Comparison of ENCODE assay signal across 13 cellular contexts in genomic region chr16:86751081-86752030, GRCh38.
DNase-seq lines count a peak whose midpoint lies in the region; ATAC-seq and TF ChIP-seq lines count a peak whose summit lies in the region.
"Had no signal": no experiment of that assay in that cellular context is flagged by ENCODE, and none has a peak within 500 bp of the region (broad histone marks: within the 10 kb centered on the region; RNA-seq: fewer than 3 reads in every experiment).

No MANE protein-coding gene starts in this region.

- H4K91ac ChIP-seq in neuronal stem cell (ENCODE audit: low read depth, low read length, poor library complexity): no peak overlapping the region

- POLR2A ChIA-PET in naive thymus-derived CD8-positive, alpha-beta T cell (lab: Charles Lee): no interaction called here

- peaks cover 0 to 4% of the 10 kb centered on the region in 2 donors for H3K4me1 ChIP-seq in neuronal stem cell (ENCODE audit: control insufficient read depth in 2 of 2, insufficient read depth in 1 of 2, low read depth in 1 of 2, low read length in 2 of 2)

- TF ChIP-seq CTCF in AG09309 (IDR thresholded peaks at IDR 0.05; ENCODE audit: control insufficient read depth, insufficient read depth, low read depth, low read length, missing control alignments) (no peak), coronary artery (IDR thresholded peaks at IDR 0.05) (no peak)

- no peaks in the 10 kb centered on the region for H3K9me3 ChIP-seq in neuronal stem cell (replicated peaks in 1 of 2; ENCODE audit: control insufficient read depth in 2 of 2, insufficient read depth in 1 of 2, low read depth in 1 of 2, low read length in 2 of 2)

- H3K27ac ChIP-seq in coronary artery: peak overlapping the region; percentile 95 to 96
- no peak overlapping the region for H3K27ac ChIP-seq in neuronal stem cell (replicated peaks; ENCODE audit: low read length)

- no peaks in the 10 kb centered on the region for H3K36me3 ChIP-seq in neuronal stem cell (replicated peaks in 1 of 2; ENCODE audit: control insufficient read depth in 2 of 2, insufficient read depth in 2 of 2, low read length in 2 of 2)

- H3K23ac ChIP-seq in neuronal stem cell (ENCODE audit: low read depth, low read length, poor library complexity): no peak overlapping the region

- no peak overlapping the region for H3K27ac Mint-ChIP-seq in naive thymus-derived CD8-positive, alpha-beta T cell
- H3K27ac Mint-ChIP-seq: activated naive CD8-positive, alpha-beta T cell treated with anti-CD3 and anti-CD28 coated beads, Interleukin-2, amount 50 U/mL, for 24 hours; CD8-positive, alpha-beta T cell; natural killer cell had no signal

- H3K4me2 ChIP-seq in neuronal stem cell (ENCODE audit: insufficient read depth, low read length, poor library complexity, severe bottlenecking): no peak overlapping the region

- H2AK5ac ChIP-seq in neuronal stem cell (ENCODE audit: low read depth, low read length): peak overlapping the region; percentile 54

- no peak overlapping the region for H2BK120ac ChIP-seq in neuronal stem cell (ENCODE audit: low read depth, low read length)

- H2BK12ac ChIP-seq in neuronal stem cell (ENCODE audit: low read length): peak overlapping the region; percentile 18

- H3K79me1 ChIP-seq in neuronal stem cell (ENCODE audit: low read depth, low read length): no peaks in the 10 kb centered on the region

- H3K18ac ChIP-seq in neuronal stem cell (ENCODE audit: low read length): no peak overlapping the region

- no peak overlapping the region for H3K4ac ChIP-seq in neuronal stem cell (ENCODE audit: low read length)

- no peak overlapping the region for H3K9ac ChIP-seq in neuronal stem cell (ENCODE audit: low read depth, low read length, poor library complexity)

- H3K4me3 Mint-ChIP-seq in naive thymus-derived CD8-positive, alpha-beta T cell: no peak overlapping the region
- H3K4me3 Mint-ChIP-seq: activated naive CD8-positive, alpha-beta T cell treated with anti-CD3 and anti-CD28 coated beads, Interleukin-2, amount 50 U/mL, for 24 hours; CD8-positive, alpha-beta T cell; natural killer cell had no signal

- H3K14ac ChIP-seq in neuronal stem cell (ENCODE audit: low read length): peak overlapping the region; percentile 32

- no peaks in the 10 kb centered on the region for H3K9me3 Mint-ChIP-seq in naive thymus-derived CD8-positive, alpha-beta T cell
- H3K9me3 Mint-ChIP-seq: activated naive CD8-positive, alpha-beta T cell treated with anti-CD3 and anti-CD28 coated beads, Interleukin-2, amount 50 U/mL, for 24 hours; CD8-positive, alpha-beta T cell; natural killer cell had no signal

- no peak for ATAC-seq in GM21381 (IDR thresholded peaks at IDR 0.05; ENCODE audit: unreplicated experiment)
- ATAC-seq in naive thymus-derived CD8-positive, alpha-beta T cell: no peak
- ATAC-seq: activated naive CD8-positive, alpha-beta T cell treated with anti-CD3 and anti-CD28 coated beads, Interleukin-2, amount 50 U/mL, for 24 hours; CD8-positive, alpha-beta T cell; natural killer cell had no signal

- WGBS in neuronal stem cell (ENCODE audit: extremely low coverage in 2 of 2, insufficient read length in 2 of 2, insufficient replicate concordance in 1 of 2), 2 donors: no CpG with 5 or more reads among the region's 12 CpGs

- H3K4me3 ChIP-seq in AG09309 (ENCODE audit: control insufficient read depth, low read depth, low read length) (no peak overlapping the region), coronary artery (peak overlapping the region; percentile 44), neuronal stem cell (ENCODE audit: low read length in 2 of 2) (no peak overlapping the region)

- peaks cover 0 to 3% (median 0%) of the 10 kb centered on the region in 4 donors for H3K4me1 Mint-ChIP-seq in naive thymus-derived CD8-positive, alpha-beta T cell
- H3K4me1 Mint-ChIP-seq: activated naive CD8-positive, alpha-beta T cell treated with anti-CD3 and anti-CD28 coated beads, Interleukin-2, amount 50 U/mL, for 24 hours; natural killer cell had no signal

- peaks cover 0 to 20% (median 6%) of the 10 kb centered on the region in 5 donors for H3K27me3 Mint-ChIP-seq in naive thymus-derived CD8-positive, alpha-beta T cell
- H3K27me3 Mint-ChIP-seq: activated naive CD8-positive, alpha-beta T cell treated with anti-CD3 and anti-CD28 coated beads, Interleukin-2, amount 50 U/mL, for 24 hours had no signal

- H3K36me3 Mint-ChIP-seq in naive thymus-derived CD8-positive, alpha-beta T cell: no peaks in the 10 kb centered on the region
- H3K36me3 Mint-ChIP-seq: CD8-positive, alpha-beta T cell; natural killer cell had no signal

- H4K8ac ChIP-seq in neuronal stem cell (ENCODE audit: low read depth, low read length): no peak overlapping the region

- H2BK5ac ChIP-seq in neuronal stem cell (ENCODE audit: low read length): no peak overlapping the region

- DNase-seq in AG09309 (ENCODE audit: low read depth): peak; percentile 67
- peak; percentile 74 for DNase-seq in NCI-H226
- DNase-seq in coronary artery (ENCODE audit: low spot score): peak; percentile 81
- no peak for DNase-seq in neuronal stem cell (ENCODE audit: low spot score)
- no peak for DNase-seq in activated gamma-delta T cell (lab: John Stamatoyannopoulos, UW)
- no peak for DNase-seq in naive thymus-derived CD8-positive, alpha-beta T cell
- DNase-seq in ecto neural progenitor cell (ENCODE audit: low spot score): no peak
- DNase-seq: activated CD4-positive, alpha-beta T cell treated with anti-CD3 and anti-CD28 coated beads for 1 hour; activated naive CD8-positive, alpha-beta T cell treated with anti-CD3 and anti-CD28 coated beads, Interleukin-2, amount 50 U/mL, for 24 hours; CD8-positive, alpha-beta T cell; natural killer cell; NCI-H1092 had no signal

- H2AFZ ChIP-seq in neuronal stem cell (ENCODE audit: low read length): no peak overlapping the region

- H2BK15ac ChIP-seq in neuronal stem cell (ENCODE audit: low read length): no peak overlapping the region

- H3K27me3 ChIP-seq in neuronal stem cell (ENCODE audit: control insufficient read depth in 3 of 3, insufficient read depth in 3 of 3, low read depth in 1 of 3, low read length in 3 of 3): no peaks in the 10 kb centered on the region

Comparison
In these comparisons a context has a peak if more than half of its experiments do, and no peak if none do; other contexts are left out.
1. DNase-seq: peak in AG09309 (single experiment), NCI-H226 (single experiment) and coronary artery (single experiment); none in neuronal stem cell (single experiment), activated gamma-delta T cell (single experiment), naive thymus-derived CD8-positive, alpha-beta T cell (0 of 10) and ecto neural progenitor cell (single experiment).